24 cellular contexts compared by ENCODE assay signal in the genomic region with DNA sequence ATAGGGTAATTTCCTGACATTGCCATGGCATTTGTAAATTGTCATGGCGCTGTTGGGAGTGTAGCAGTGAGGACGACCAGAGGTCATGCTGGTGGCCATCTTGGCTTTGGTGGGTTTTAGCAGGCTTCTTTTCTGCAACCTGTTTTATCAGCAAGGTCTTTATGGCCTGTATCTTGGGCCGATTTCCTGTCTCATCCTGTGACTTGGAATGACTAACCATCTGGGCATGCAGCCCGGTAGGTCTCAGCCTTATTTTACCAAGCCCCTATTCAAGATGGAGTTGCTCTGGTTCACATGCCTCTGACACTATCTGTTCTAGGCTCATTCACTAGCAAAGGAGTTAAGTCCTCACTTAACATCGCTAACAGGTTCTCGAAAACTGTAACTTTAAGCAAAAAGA.
DNase-seq lines count a peak whose midpoint lies in the region; ATAC-seq and TF ChIP-seq lines count a peak whose summit lies in the region.
"Had no signal": no experiment of that assay in that cellular context is flagged by ENCODE, and none has a peak within 500 bp of the region (broad histone marks: within the 10 kb centered on the region; RNA-seq: fewer than 3 reads in every experiment).

No MANE protein-coding gene starts in this region.

- intact Hi-C loops in MCF 10A (cut with micrococcal nuclease) (no loop called here), breast epithelium (cut with DNase I; ENCODE audit: low total_unique reads) (no loop called here), PC-3 (cut with micrococcal nuclease) (no loop called here), OCI-LY7 (cut with micrococcal nuclease; ENCODE audit: unreplicated experiment) (no loop called here)

- H2AFZ ChIP-seq in PC-3 (ENCODE audit: low read length) (no peak overlapping the region), OCI-LY7 (ENCODE audit: low read length) (no peak overlapping the region)
- H2AFZ ChIP-seq: GM23338 had no signal

- H3K4me1 ChIP-seq in breast epithelium (no peaks in the 10 kb centered on the region), PC-3 (ENCODE audit: insufficient read depth, low read length) (no peaks in the 10 kb centered on the region), OCI-LY7 (ENCODE audit: insufficient read depth, low read length, poor library complexity, severe bottlenecking) (no peaks in the 10 kb centered on the region)
- H3K4me1 ChIP-seq: BLaER1, HAP-1 had no signal

- H3K4me3 Mint-ChIP-seq in MCF 10A (ENCODE audit: unreplicated experiment), result no peak overlapping the region
- H3K4me3 Mint-ChIP-seq: CD4-positive, alpha-beta T cell; GM23338; HFFc6 had no signal

- H3K36me3 ChIP-seq in breast epithelium, result no peaks in the 10 kb centered on the region
- H3K36me3 ChIP-seq in PC-3 (ENCODE audit: low read depth, low read length), result no peaks in the 10 kb centered on the region
- no peaks in the 10 kb centered on the region for H3K36me3 ChIP-seq in OCI-LY7 (ENCODE audit: insufficient read depth, low read length)
- H3K36me3 ChIP-seq: BLaER1, HAP-1 had no signal

- no peaks in the 10 kb centered on the region for H3K9me3 Mint-ChIP-seq in MCF 10A (ENCODE audit: unreplicated experiment)
- H3K9me3 Mint-ChIP-seq in activated naive CD4-positive, alpha-beta T cell treated with anti-CD3 and anti-CD28 coated beads, Interleukin-2, amount 50 U/mL, for 72 hours, result peaks cover 4 to 17% of the 10 kb centered on the region in 2 donors

- no peaks in the 10 kb centered on the region for H3K27me3 Mint-ChIP-seq in MCF 10A (ENCODE audit: insufficient read depth, unreplicated experiment)
- H3K27me3 Mint-ChIP-seq: CD4-positive, alpha-beta T cell had no signal

- BruUV-seq in MCF 10A (replicated peaks; lab: Mats Ljungman, UMichigan), result no TSS peak
- no TSS peak for BruUV-seq in PC-3 (replicated peaks; lab: Mats Ljungman, UMichigan)
- no TSS peak for BruUV-seq in OCI-LY7 (replicated peaks; lab: Mats Ljungman, UMichigan)

- TF ChIP-seq CTCF in MCF 10A (IDR thresholded peaks at IDR 0.05; ENCODE audit: unreplicated experiment) (no peak), breast epithelium (IDR thresholded peaks at IDR 0.05) (no peak), PC-3 (conservative IDR thresholded peaks at IDR 0.05; ENCODE audit: low read depth, low read length) (no peak), epithelial cell of esophagus (IDR thresholded peaks at IDR 0.05; ENCODE audit: insufficient read depth, low read depth, low read length, missing control alignments) (no peak), OCI-LY7 (conservative IDR thresholded peaks at IDR 0.05; ENCODE audit: low read length) (no peak)

- H3K9me3 ChIP-seq in breast epithelium, result no peaks in the 10 kb centered on the region
- H3K9me3 ChIP-seq in PC-3 (ENCODE audit: low read length), result peaks cover 8% of the 10 kb centered on the region; the same call in 1 of the 2 replicates
- H3K9me3 ChIP-seq in OCI-LY7 (ENCODE audit: low read length), result no peaks in the 10 kb centered on the region
- H3K9me3 ChIP-seq: BLaER1, HAP-1, SK-N-SH had no signal

- no peak for TF ChIP-seq POLR2A in breast epithelium (IDR thresholded peaks at IDR 0.05)

- DNase-seq in MCF 10A (ENCODE audit: unreplicated experiment) (peak; percentile 8), breast epithelium (ENCODE audit: low spot score in 2 of 2) (no peak), PC-3 (peak; percentile 13), epithelial cell of esophagus (ENCODE audit: low read depth) (peak; percentile 16), NK-92 (lab: John Stamatoyannopoulos, UW; ENCODE audit: unreplicated experiment) (no peak), NCI-H2227 (lab: John Stamatoyannopoulos, UW; ENCODE audit: unreplicated experiment) (no peak), OCI-LY7 (ENCODE audit: low spot score) (no peak)
- no peak for DNase-seq in activated naive CD4-positive, alpha-beta T cell treated with anti-CD3 and anti-CD28 coated beads, Interleukin-2, amount 50 U/mL, for 72 hours (ENCODE audit: low spot score in 2 of 2)
- DNase-seq: CD4-positive, alpha-beta T cell; HFFc6; Karpas-422; NCI-H1105 treated with DMSO at 0.1 percent for 48 hours; NCI-H2029 treated with DMSO at 0.1 percent for 48 hours; NCI-H2227 treated with DMSO at 0.1 percent for 48 hours; NCI-H69; SK-N-SH; SW 1271 had no signal

- H3K9me2 ChIP-seq in PC-3 (replicated peaks; ENCODE audit: low read length) (no peaks in the 10 kb centered on the region), OCI-LY7 (ENCODE audit: insufficient read depth, low read length) (no peaks in the 10 kb centered on the region)
- H3K9me2 ChIP-seq: SK-N-SH had no signal

- no peak overlapping the region for H3K4me2 ChIP-seq in PC-3 (ENCODE audit: low read length)
- no peak overlapping the region for H3K4me2 ChIP-seq in OCI-LY7 (ENCODE audit: low read length)
- H3K4me2 ChIP-seq: BLaER1, GM23338, SK-N-SH had no signal

- POLR2A ChIA-PET in MCF 10A (lab: Yijun Ruan, JAX) (no interaction called here), PC-3 (lab: Charles Lee; ENCODE audit: unreplicated experiment) (no interaction called here), OCI-LY7 (lab: Charles Lee) (no interaction called here)

- H3K9ac ChIP-seq in PC-3 (ENCODE audit: low read length), result no peak overlapping the region
- H3K9ac ChIP-seq: BLaER1, SK-N-SH had no signal

- CTCF ChIA-PET in MCF 10A (lab: Yijun Ruan, JAX) (no interaction called here), PC-3 (lab: Charles Lee) (no interaction called here), OCI-LY7 (lab: Charles Lee; ENCODE audit: unreplicated experiment) (no interaction called here)

- H3K4me3 ChIP-seq in breast epithelium (no peak overlapping the region), PC-3 (ENCODE audit: low read length) (no peak overlapping the region), epithelial cell of esophagus (ENCODE audit: low read length) (no peak overlapping the region), OCI-LY7 (ENCODE audit: low read depth, low read length, poor library complexity, severe bottlenecking) (no peak overlapping the region)
- H3K4me3 ChIP-seq: BLaER1, GM12878, GM23338, HAP-1 had no signal

- H3K4me1 Mint-ChIP-seq in MCF 10A (ENCODE audit: insufficient read depth, unreplicated experiment), result no peaks in the 10 kb centered on the region
- H3K4me1 Mint-ChIP-seq: GM23338 had no signal

- ATAC-seq in PC-3, result no peak
- no peak for ATAC-seq in activated naive CD4-positive, alpha-beta T cell treated with anti-CD3 and anti-CD28 coated beads, Interleukin-2, amount 50 U/mL, for 72 hours
- ATAC-seq: GM12878, GM23338, HepG2 had no signal

- H4K20me1 ChIP-seq in PC-3 (ENCODE audit: low read length) (no peaks in the 10 kb centered on the region), OCI-LY7 (ENCODE audit: insufficient read depth, low read length) (no peaks in the 10 kb centered on the region)
- H4K20me1 ChIP-seq: BLaER1 had no signal

- H3K27me3 ChIP-seq in breast epithelium (no peaks in the 10 kb centered on the region), PC-3 (ENCODE audit: low read length) (no peaks in the 10 kb centered on the region)
- H3K27me3 ChIP-seq: BLaER1 had no signal

- H3K36me3 Mint-ChIP-seq in MCF 10A (ENCODE audit: insufficient read depth, unreplicated experiment), result no peaks in the 10 kb centered on the region
- no peaks in the 10 kb centered on the region for H3K36me3 Mint-ChIP-seq in activated naive CD4-positive, alpha-beta T cell treated with anti-CD3 and anti-CD28 coated beads, Interleukin-2, amount 50 U/mL, for 72 hours

- H3K79me2 ChIP-seq in PC-3 (ENCODE audit: low read length), result no peaks in the 10 kb centered on the region
- H3K79me2 ChIP-seq in OCI-LY7 (ENCODE audit: insufficient read depth, low read depth, low read length), result no peaks in the 10 kb centered on the region

- no peaks in the 10 kb centered on the region for H3F3A ChIP-seq in PC-3 (ENCODE audit: low read length, unreplicated experiment)

- no peak overlapping the region for H3K27ac Mint-ChIP-seq in MCF 10A (ENCODE audit: low read depth, unreplicated experiment)
- no peak overlapping the region for H3K27ac Mint-ChIP-seq in activated naive CD4-positive, alpha-beta T cell treated with anti-CD3 and anti-CD28 coated beads, Interleukin-2, amount 50 U/mL, for 72 hours
- H3K27ac Mint-ChIP-seq: CD4-positive, alpha-beta T cell; GM23338; HFFc6 had no signal

- H3K27ac ChIP-seq in breast epithelium (no peak overlapping the region), PC-3 (ENCODE audit: low read length) (no peak overlapping the region), OCI-LY7 (ENCODE audit: low read depth, low read length, poor library complexity, severe bottlenecking) (no peak overlapping the region)
- H3K27ac ChIP-seq: 22Rv1, BLaER1, HL-60 had no signal

Comparison
In these comparisons a context has a peak if more than half of its experiments do, and no peak if none do; other contexts are left out.
1. DNase-seq: peak in MCF 10A (single experiment), PC-3 (single experiment) and epithelial cell of esophagus (single experiment); none in breast epithelium (0 of 2), NK-92 (single experiment), NCI-H2227 (single experiment), OCI-LY7 (single experiment) and activated naive CD4-positive, alpha-beta T cell treated with anti-CD3 and anti-CD28 coated beads, Interleukin-2, amount 50 U/mL, for 72 hours (0 of 2).